24 cellular contexts compared by ENCODE assay signal in the genomic region with DNA sequence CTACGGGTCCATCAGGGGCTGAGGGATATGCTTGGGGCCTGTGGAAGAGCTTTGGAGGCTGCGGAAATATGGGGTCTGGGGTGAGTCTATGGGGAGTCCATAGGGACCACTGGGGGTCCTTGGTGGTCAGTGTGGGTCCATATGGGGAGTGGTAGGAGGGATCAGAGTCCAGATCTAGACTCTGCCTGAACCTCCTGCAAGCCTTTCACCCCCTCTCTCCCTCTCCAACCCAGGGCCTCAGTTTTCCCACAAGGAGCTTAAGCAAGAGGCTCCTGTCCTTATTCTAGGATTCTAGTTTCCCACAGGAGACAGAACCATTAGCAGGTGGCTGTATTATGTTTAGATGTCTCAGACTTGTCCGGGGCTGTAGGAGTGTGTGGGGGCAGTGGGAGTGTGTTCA.
DNase-seq lines count a peak whose midpoint lies in the region; ATAC-seq and TF ChIP-seq lines count a peak whose summit lies in the region.
"Had no signal": no experiment of that assay in that cellular context is flagged by ENCODE, and none has a peak within 500 bp of the region (broad histone marks: within the 10 kb centered on the region; RNA-seq: fewer than 3 reads in every experiment).

No MANE protein-coding gene starts in this region.

- no peak overlapping the region for H3K4me3 ChIP-seq in RWPE2 (ENCODE audit: severe bottlenecking)
- H3K4me3 ChIP-seq: A549; BLaER1 treated with 17β-estradiol and CSF1 and Interleukin-3, amounts not matched to agents 10 nM and 100 nM; GM12878; GM23248 had no signal

- DNase-seq in RWPE2 (ENCODE audit: low spot score) (peak; percentile 5), islet precursor cell (peak; percentile 15), osteocyte (ENCODE audit: extremely low spot score, unreplicated experiment) (peak; percentile 76), immature natural killer cell (no peak), NCI-H2107 treated with DMSO at 0.1 percent for 48 hours (lab: John Stamatoyannopoulos, UW; ENCODE audit: unreplicated experiment) (no peak)
- DNase-seq in activated CD4-positive, alpha-beta T cell treated with anti-CD3 and anti-CD28 coated beads, Interleukin-2, amount 50 U/mL, for 4 hours: no peak
- DNase-seq: 8988T; ACHN; AML-193; BE2C; CD4-positive, alpha-beta T cell; CD8-positive, alpha-beta memory T cell; DMS 273 treated with DMSO at 0.1 percent for 48 hours; DMS79; EL; GDM1; GM23248; H7 had no signal

- no peak overlapping the region for H3K27ac ChIP-seq in RWPE2 (ENCODE audit: poor library complexity, severe bottlenecking)
- H3K27ac ChIP-seq: A549; BLaER1 treated with 17β-estradiol and CSF1 and Interleukin-3, amounts not matched to agents 10 nM and 100 nM; GM23248 had no signal

- H3K4me3 Mint-ChIP-seq in osteocyte (ENCODE audit: unreplicated experiment): no peak overlapping the region
- H3K4me3 Mint-ChIP-seq in immature natural killer cell: no peak overlapping the region
- H3K4me3 Mint-ChIP-seq: CD14-positive monocyte; CD4-positive, alpha-beta T cell; CD8-positive, alpha-beta memory T cell had no signal

- peaks cover 5% of the 10 kb centered on the region for H3K9me3 Mint-ChIP-seq in osteocyte (ENCODE audit: unreplicated experiment)
- H3K9me3 Mint-ChIP-seq in immature natural killer cell: peaks cover 0 to 3% (median 0%) of the 10 kb centered on the region in 6 donors
- H3K9me3 Mint-ChIP-seq: CD4-positive, alpha-beta T cell had no signal

- H3K4me1 ChIP-seq in RWPE2 (ENCODE audit: insufficient read depth, poor library complexity, severe bottlenecking): no peaks in the 10 kb centered on the region
- H3K4me1 ChIP-seq: A549, BE2C had no signal

- no peak for ATAC-seq in RWPE2 (ENCODE audit: low read depth)
- ATAC-seq in GM19467 (IDR thresholded peaks at IDR 0.05; ENCODE audit: unreplicated experiment): no peak
- ATAC-seq: A549, GM12878, HCT116 had no signal

- no peaks in the 10 kb centered on the region for H3K36me3 ChIP-seq in RWPE2 (ENCODE audit: low read depth)
- H3K36me3 ChIP-seq: BE2C; BLaER1 treated with 17β-estradiol and CSF1 and Interleukin-3, amounts not matched to agents 10 nM and 100 nM had no signal

- H3K27me3 Mint-ChIP-seq in osteocyte (ENCODE audit: unreplicated experiment) (no peaks in the 10 kb centered on the region), immature natural killer cell (ENCODE audit: low read depth in 3 of 3) (peaks cover 0 to 5% (median 3%) of the 10 kb centered on the region in 3 donors)

- H3K27ac Mint-ChIP-seq in osteocyte (ENCODE audit: unreplicated experiment): no peak overlapping the region
- no peak overlapping the region for H3K27ac Mint-ChIP-seq in immature natural killer cell
- H3K27ac Mint-ChIP-seq: CD14-positive monocyte; CD4-positive, alpha-beta T cell; CD8-positive, alpha-beta memory T cell had no signal

- no peaks in the 10 kb centered on the region for H3K4me1 Mint-ChIP-seq in osteocyte (ENCODE audit: unreplicated experiment)
- no peaks in the 10 kb centered on the region for H3K4me1 Mint-ChIP-seq in immature natural killer cell
- H3K4me1 Mint-ChIP-seq: CD14-positive monocyte; CD8-positive, alpha-beta memory T cell had no signal

- H3K9me3 ChIP-seq in RWPE2 (ENCODE audit: severe bottlenecking): no peaks in the 10 kb centered on the region
- H3K9me3 ChIP-seq: BE2C; BLaER1 treated with 17β-estradiol and CSF1 and Interleukin-3, amounts not matched to agents 10 nM and 100 nM had no signal

- no peaks in the 10 kb centered on the region for H3K27me3 ChIP-seq in RWPE2 (ENCODE audit: insufficient read depth, poor library complexity, severe bottlenecking)
- H3K27me3 ChIP-seq: BE2C; BLaER1 treated with 17β-estradiol and CSF1 and Interleukin-3, amounts not matched to agents 10 nM and 100 nM had no signal

- TF ChIP-seq CTCF in RWPE2 (IDR thresholded peaks at IDR 0.05; ENCODE audit: poor library complexity, severe bottlenecking) (no peak), osteocyte (IDR thresholded peaks at IDR 0.05) (no peak)

- H3K36me3 Mint-ChIP-seq in osteocyte (ENCODE audit: unreplicated experiment): no peaks in the 10 kb centered on the region
- H3K36me3 Mint-ChIP-seq in immature natural killer cell: no peaks in the 10 kb centered on the region
- H3K36me3 Mint-ChIP-seq: CD14-positive monocyte; CD8-positive, alpha-beta memory T cell had no signal

Comparison
In these comparisons a context has a peak if more than half of its experiments do, and no peak if none do; other contexts are left out.
1. DNase-seq: peak in RWPE2 (single experiment), islet precursor cell (single experiment) and osteocyte (single experiment); none in immature natural killer cell (0 of 3), activated CD4-positive, alpha-beta T cell treated with anti-CD3 and anti-CD28 coated beads, Interleukin-2, amount 50 U/mL, for 4 hours (0 of 2) and NCI-H2107 treated with DMSO at 0.1 percent for 48 hours (single experiment).